Comparison of ENCODE assay signal across 8 cellular contexts in genomic region chr7:7566651-7567611, GRCh38. TPM values are rescaled to one million over a fixed set of nuclear protein-coding genes. Genes with fewer than 3 reads are reported as not detected.
A peak's percentile ranks its signal among the peaks of the same experiment; 100 is the strongest.
DNase-seq lines count a peak whose midpoint lies in the region; ATAC-seq and TF ChIP-seq lines count a peak whose summit lies in the region.

MIOS (plus strand) TSS chr7:7566884; CDS start chr7:7572476, 5,592 bp downstream.

- peak within 1 kb of the TSS; percentile 81 for H3K4me3 Mint-ChIP-seq in activated CD4-positive, alpha-beta memory T cell treated with anti-CD3 and anti-CD28 coated beads for 36 hours

- peak within 1 kb of the TSS; percentile 73 to 77 (median 76) for H3K4me3 ChIP-seq in right lobe of liver

- H3K27ac Mint-ChIP-seq in activated CD4-positive, alpha-beta memory T cell treated with anti-CD3 and anti-CD28 coated beads for 36 hours: peak within 1 kb of the TSS; percentile 75

- WGBS in right lobe of liver (ENCODE audit: insufficient coverage, low coverage, low lambda C conversion rate, missing lambda C conversion rate): under 1% methylated on average over 18 of the region's 96 CpGs

- CTCF ChIA-PET in activated CD4-positive, alpha-beta memory T cell treated with anti-CD3 and anti-CD28 coated beads for 36 hours (lab: Charles Lee): interaction anchor here (0.6 kb wide), 1 partner anchor 88 kb away, joined by 4 read pairs; no protein-coding TSS in a partner anchor

- peak; percentile 81 for ATAC-seq in GM18907 (IDR thresholded peaks at IDR 0.05; ENCODE audit: unreplicated experiment)
- ATAC-seq in HG03135 (IDR thresholded peaks at IDR 0.05; ENCODE audit: unreplicated experiment): peak; percentile 69
- peak; percentile 92 to 98 (median 94) for ATAC-seq in right lobe of liver

- peaks cover 29% of the 10 kb centered on the region for H3K4me1 Mint-ChIP-seq in activated CD4-positive, alpha-beta memory T cell treated with anti-CD3 and anti-CD28 coated beads for 36 hours (ENCODE audit: low read depth)

- H3K4me1 ChIP-seq in right lobe of liver: peaks cover 0 to 59% (median 10%) of the 10 kb centered on the region in 4 donors

- H3K36me3 Mint-ChIP-seq in activated CD4-positive, alpha-beta memory T cell treated with anti-CD3 and anti-CD28 coated beads for 36 hours: peaks cover 13% of the 10 kb centered on the region

- no peaks in the 10 kb centered on the region for H3K9me3 ChIP-seq in right lobe of liver

- peak; percentile 87 for TF ChIP-seq POLR2A in right lobe of liver (IDR thresholded peaks at IDR 0.05)

- POLR2A ChIA-PET in activated CD4-positive, alpha-beta memory T cell treated with anti-CD3 and anti-CD28 coated beads for 36 hours (lab: Charles Lee): interaction anchor here (0.6 to 1.0 kb wide), 4 partner anchors 72 to 174 kb away, joined by 3 to 6 read pairs (median 3); partner anchors contain the start of gene UMAD1

- H3K27me3 Mint-ChIP-seq in activated CD4-positive, alpha-beta memory T cell treated with anti-CD3 and anti-CD28 coated beads for 36 hours: no peaks in the 10 kb centered on the region

- H3K36me3 ChIP-seq in right lobe of liver: no peaks in the 10 kb centered on the region

- DNase-seq in Ammon's horn (ENCODE audit: low spot score): peak; percentile 86
- peak; percentile 53 for DNase-seq in NCI-H510A (lab: John Stamatoyannopoulos, UW)
- DNase-seq in activated CD4-positive, alpha-beta memory T cell treated with anti-CD3 and anti-CD28 coated beads for 36 hours: peak; percentile 85
- peak; percentile 36 to 80 for DNase-seq in dermis microvascular lymphatic vessel endothelial cell (ENCODE audit: low read depth in 2 of 2)
- peak; percentile 93 to 95 (median 94) for DNase-seq in right lobe of liver
- DNase-seq in stimulated activated CD4-positive, alpha-beta T cell treated with anti-CD3 and anti-CD28 coated beads, Interleukin-4, amount 100 ng/mL, for 4 hours: peak; percentile 78 to 79

- no peaks in the 10 kb centered on the region for H3K9me3 Mint-ChIP-seq in activated CD4-positive, alpha-beta memory T cell treated with anti-CD3 and anti-CD28 coated beads for 36 hours

- H3K27me3 ChIP-seq in right lobe of liver: no peaks in the 10 kb centered on the region

- no peak for TF ChIP-seq CTCF in right lobe of liver (IDR thresholded peaks at IDR 0.05)

- intact Hi-C loops in activated CD4-positive, alpha-beta memory T cell treated with anti-CD3 and anti-CD28 coated beads for 36 hours (cut with micrococcal nuclease): loop anchor here (1.0 to 2.0 kb wide), 3 partner anchors 26 to 404 kb away; partner anchors contain the start of gene C1GALT1
- intact Hi-C loops in right lobe of liver (cut with DNase I): no loop called here

- H3K27ac ChIP-seq in right lobe of liver: peak within 1 kb of the TSS; percentile 86 to 93 (median 90)

RNA-seq across cellular contexts. Expression of gene MIOS, which starts in this region (rescaled TPM):
- 10 to 100 TPM; 37.2 to 37.7 TPM for total RNA-seq in activated CD4-positive, alpha-beta memory T cell treated with anti-CD3 and anti-CD28 coated beads for 36 hours
- total RNA-seq in dermis microvascular lymphatic vessel endothelial cell: 17.8 and 18.0 TPM in 2 replicates
- 10 to 100 TPM; 14.1 to 21.3 (median 18.6) TPM for total RNA-seq in right lobe of liver

Comparison
In these comparisons a context has a peak if more than half of its experiments do, and no peak if none do; other contexts are left out.
1. Peak in every context shown above with its lines: DNase-seq, ATAC-seq, H3K4me3 ChIP-seq and H3K27ac ChIP-seq.